1 cellular context compared by ENCODE assay signal in the genomic region with DNA sequence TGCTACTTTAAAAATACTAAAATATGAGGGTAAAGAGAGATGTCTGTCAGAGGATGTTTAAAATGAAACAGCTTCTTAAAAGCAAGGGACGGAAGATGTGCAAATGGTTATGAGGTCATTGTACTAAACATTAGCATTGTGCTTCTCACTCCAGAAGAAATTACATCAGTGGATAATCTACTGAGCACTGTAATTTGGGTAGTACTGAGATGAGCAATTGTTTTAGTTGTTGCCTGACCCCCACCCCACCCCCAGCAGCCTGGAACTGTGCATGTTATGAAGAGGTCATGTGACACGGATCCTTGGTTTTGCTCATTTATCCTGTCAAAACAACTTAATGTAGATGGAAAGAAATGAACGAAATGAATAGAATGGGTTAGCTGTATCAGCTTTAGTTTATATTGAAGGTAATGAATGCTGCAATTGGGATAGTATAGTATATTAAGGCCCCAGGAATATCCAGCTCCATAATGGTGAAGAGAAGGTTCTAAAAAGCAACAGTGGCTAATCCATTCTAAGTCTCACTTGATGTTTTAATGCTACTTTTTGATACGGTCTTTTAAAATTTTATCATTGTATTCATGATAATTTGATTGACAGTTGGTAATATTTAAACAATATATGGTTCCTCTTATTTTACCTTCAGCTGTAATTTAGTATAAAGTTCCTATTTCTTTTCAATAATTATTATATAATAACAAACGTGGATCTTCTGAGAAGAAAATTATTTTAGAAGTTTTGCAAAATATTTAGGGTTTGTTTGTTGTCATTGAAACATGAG.
TF ChIP-seq lines count a peak whose summit lies in the region.

No MANE protein-coding gene starts in this region.

TF ChIP-seq in GM12878, 131 proteins besides CTCF, POLR2A, EP300 and RAD21 (continued from another document and continues in another):
- TF ChIP-seq, protein P1, sequence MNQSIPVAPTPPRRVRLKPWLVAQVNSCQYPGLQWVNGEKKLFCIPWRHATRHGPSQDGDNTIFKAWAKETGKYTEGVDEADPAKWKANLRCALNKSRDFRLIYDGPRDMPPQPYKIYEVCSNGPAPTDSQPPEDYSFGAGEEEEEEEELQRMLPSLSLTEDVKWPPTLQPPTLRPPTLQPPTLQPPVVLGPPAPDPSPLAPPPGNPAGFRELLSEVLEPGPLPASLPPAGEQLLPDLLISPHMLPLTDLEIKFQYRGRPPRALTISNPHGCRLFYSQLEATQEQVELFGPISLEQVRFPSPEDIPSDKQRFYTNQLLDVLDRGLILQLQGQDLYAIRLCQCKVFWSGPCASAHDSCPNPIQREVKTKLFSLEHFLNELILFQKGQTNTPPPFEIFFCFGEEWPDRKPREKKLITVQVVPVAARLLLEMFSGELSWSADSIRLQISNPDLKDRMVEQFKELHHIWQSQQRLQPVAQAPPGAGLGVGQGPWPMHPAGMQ (IDR thresholded peaks at IDR 0.05; ENCODE audit: borderline replicate concordance) = no peak
- TF ChIP-seq IKZF2 (IDR thresholded peaks at IDR 0.05) = peak; percentile 57
- TF ChIP-seq EGR1 (IDR thresholded peaks at IDR 0.05; ENCODE audit: borderline replicate concordance in 1 of 2, low read depth in 2 of 2, low read length in 2 of 2) = no peak
- TF ChIP-seq, protein P2, sequence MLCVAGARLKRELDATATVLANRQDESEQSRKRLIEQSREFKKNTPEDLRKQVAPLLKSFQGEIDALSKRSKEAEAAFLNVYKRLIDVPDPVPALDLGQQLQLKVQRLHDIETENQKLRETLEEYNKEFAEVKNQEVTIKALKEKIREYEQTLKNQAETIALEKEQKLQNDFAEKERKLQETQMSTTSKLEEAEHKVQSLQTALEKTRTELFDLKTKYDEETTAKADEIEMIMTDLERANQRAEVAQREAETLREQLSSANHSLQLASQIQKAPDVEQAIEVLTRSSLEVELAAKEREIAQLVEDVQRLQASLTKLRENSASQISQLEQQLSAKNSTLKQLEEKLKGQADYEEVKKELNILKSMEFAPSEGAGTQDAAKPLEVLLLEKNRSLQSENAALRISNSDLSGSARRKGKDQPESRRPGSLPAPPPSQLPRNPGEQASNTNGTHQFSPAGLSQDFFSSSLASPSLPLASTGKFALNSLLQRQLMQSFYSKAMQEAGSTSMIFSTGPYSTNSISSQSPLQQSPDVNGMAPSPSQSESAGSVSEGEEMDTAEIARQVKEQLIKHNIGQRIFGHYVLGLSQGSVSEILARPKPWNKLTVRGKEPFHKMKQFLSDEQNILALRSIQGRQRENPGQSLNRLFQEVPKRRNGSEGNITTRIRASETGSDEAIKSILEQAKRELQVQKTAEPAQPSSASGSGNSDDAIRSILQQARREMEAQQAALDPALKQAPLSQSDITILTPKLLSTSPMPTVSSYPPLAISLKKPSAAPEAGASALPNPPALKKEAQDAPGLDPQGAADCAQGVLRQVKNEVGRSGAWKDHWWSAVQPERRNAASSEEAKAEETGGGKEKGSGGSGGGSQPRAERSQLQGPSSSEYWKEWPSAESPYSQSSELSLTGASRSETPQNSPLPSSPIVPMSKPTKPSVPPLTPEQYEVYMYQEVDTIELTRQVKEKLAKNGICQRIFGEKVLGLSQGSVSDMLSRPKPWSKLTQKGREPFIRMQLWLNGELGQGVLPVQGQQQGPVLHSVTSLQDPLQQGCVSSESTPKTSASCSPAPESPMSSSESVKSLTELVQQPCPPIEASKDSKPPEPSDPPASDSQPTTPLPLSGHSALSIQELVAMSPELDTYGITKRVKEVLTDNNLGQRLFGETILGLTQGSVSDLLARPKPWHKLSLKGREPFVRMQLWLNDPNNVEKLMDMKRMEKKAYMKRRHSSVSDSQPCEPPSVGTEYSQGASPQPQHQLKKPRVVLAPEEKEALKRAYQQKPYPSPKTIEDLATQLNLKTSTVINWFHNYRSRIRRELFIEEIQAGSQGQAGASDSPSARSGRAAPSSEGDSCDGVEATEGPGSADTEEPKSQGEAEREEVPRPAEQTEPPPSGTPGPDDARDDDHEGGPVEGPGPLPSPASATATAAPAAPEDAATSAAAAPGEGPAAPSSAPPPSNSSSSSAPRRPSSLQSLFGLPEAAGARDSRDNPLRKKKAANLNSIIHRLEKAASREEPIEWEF (IDR thresholded peaks at IDR 0.05; ENCODE audit: insufficient replicate concordance, low read depth, low read length) = no peak
- no peak for TF ChIP-seq POLR2AphosphoS5 (IDR thresholded peaks at IDR 0.05; ENCODE audit: low read length)
- TF ChIP-seq BACH1 (IDR thresholded peaks at IDR 0.05; ENCODE audit: borderline replicate concordance) = no peak
- TF ChIP-seq, protein P3, sequence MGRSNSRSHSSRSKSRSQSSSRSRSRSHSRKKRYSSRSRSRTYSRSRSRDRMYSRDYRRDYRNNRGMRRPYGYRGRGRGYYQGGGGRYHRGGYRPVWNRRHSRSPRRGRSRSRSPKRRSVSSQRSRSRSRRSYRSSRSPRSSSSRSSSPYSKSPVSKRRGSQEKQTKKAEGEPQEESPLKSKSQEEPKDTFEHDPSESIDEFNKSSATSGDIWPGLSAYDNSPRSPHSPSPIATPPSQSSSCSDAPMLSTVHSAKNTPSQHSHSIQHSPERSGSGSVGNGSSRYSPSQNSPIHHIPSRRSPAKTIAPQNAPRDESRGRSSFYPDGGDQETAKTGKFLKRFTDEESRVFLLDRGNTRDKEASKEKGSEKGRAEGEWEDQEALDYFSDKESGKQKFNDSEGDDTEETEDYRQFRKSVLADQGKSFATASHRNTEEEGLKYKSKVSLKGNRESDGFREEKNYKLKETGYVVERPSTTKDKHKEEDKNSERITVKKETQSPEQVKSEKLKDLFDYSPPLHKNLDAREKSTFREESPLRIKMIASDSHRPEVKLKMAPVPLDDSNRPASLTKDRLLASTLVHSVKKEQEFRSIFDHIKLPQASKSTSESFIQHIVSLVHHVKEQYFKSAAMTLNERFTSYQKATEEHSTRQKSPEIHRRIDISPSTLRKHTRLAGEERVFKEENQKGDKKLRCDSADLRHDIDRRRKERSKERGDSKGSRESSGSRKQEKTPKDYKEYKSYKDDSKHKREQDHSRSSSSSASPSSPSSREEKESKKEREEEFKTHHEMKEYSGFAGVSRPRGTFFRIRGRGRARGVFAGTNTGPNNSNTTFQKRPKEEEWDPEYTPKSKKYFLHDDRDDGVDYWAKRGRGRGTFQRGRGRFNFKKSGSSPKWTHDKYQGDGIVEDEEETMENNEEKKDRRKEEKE (IDR thresholded peaks at IDR 0.05) = no peak
- peak in 1 of 2 experiments; percentile 71; a peak in 1 of 4 replicates for TF ChIP-seq SRF (IDR thresholded peaks at IDR 0.05; ENCODE audit: low read depth in 2 of 2, low read length in 2 of 2)
- TF ChIP-seq MEF2A (IDR thresholded peaks at IDR 0.05; ENCODE audit: insufficient read depth, low read depth, low read length) = 0 out of 2 replicates have a peak, but pooled peaks have one; percentile 58
- TF ChIP-seq JUNB (IDR thresholded peaks at IDR 0.05) = peak; percentile 99
- TF ChIP-seq NRF1 (conservative IDR thresholded peaks at IDR 0.05; ENCODE audit: low read depth, low read length) = no peak
- peak; percentile 80 for TF ChIP-seq NR2F1 (conservative IDR thresholded peaks at IDR 0.05)
- TF ChIP-seq KDM1A (IDR thresholded peaks at IDR 0.05; ENCODE audit: borderline replicate concordance) = no peak
- no peak for TF ChIP-seq MYB (IDR thresholded peaks at IDR 0.05; ENCODE audit: borderline replicate concordance, low read depth, low read length)
- no peak for TF ChIP-seq ZNF217 (IDR thresholded peaks at IDR 0.05)
- no peak for TF ChIP-seq RFX5 (IDR thresholded peaks at IDR 0.05; ENCODE audit: low read depth, low read length)
- no peak for TF ChIP-seq SPI1 (IDR thresholded peaks at IDR 0.05; ENCODE audit: borderline replicate concordance, insufficient read depth, low read depth, low read length)
- TF ChIP-seq, protein P4, sequence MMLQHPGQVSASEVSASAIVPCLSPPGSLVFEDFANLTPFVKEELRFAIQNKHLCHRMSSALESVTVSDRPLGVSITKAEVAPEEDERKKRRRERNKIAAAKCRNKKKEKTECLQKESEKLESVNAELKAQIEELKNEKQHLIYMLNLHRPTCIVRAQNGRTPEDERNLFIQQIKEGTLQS (IDR thresholded peaks at IDR 0.05; ENCODE audit: borderline replicate concordance, extremely low read depth, low read depth, low read length) = 0 out of 2 replicates have a peak, but pooled peaks have one; percentile 18
- peak in 1 of 2 experiments; percentile 79; a peak in 2 of 4 replicates for TF ChIP-seq ETV6 (conservative IDR thresholded peaks at IDR 0.05 in 1 of 2, IDR thresholded peaks at IDR 0.05 in 1 of 2; ENCODE audit: borderline replicate concordance in 1 of 2, low read depth in 1 of 2)
- TF ChIP-seq PAX5 (IDR thresholded peaks at IDR 0.05; ENCODE audit: borderline replicate concordance, low read depth, low read length) = peak; percentile 32; the same call in 1 of the 2 replicates
- TF ChIP-seq RAD51 (IDR thresholded peaks at IDR 0.05) = peak; percentile 87
- TF ChIP-seq, protein P5, sequence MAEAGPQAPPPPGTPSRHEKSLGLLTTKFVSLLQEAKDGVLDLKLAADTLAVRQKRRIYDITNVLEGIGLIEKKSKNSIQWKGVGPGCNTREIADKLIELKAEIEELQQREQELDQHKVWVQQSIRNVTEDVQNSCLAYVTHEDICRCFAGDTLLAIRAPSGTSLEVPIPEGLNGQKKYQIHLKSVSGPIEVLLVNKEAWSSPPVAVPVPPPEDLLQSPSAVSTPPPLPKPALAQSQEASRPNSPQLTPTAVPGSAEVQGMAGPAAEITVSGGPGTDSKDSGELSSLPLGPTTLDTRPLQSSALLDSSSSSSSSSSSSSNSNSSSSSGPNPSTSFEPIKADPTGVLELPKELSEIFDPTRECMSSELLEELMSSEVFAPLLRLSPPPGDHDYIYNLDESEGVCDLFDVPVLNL (IDR thresholded peaks at IDR 0.05; ENCODE audit: low read depth, low read length) = no peak
- TF ChIP-seq, protein P6, sequence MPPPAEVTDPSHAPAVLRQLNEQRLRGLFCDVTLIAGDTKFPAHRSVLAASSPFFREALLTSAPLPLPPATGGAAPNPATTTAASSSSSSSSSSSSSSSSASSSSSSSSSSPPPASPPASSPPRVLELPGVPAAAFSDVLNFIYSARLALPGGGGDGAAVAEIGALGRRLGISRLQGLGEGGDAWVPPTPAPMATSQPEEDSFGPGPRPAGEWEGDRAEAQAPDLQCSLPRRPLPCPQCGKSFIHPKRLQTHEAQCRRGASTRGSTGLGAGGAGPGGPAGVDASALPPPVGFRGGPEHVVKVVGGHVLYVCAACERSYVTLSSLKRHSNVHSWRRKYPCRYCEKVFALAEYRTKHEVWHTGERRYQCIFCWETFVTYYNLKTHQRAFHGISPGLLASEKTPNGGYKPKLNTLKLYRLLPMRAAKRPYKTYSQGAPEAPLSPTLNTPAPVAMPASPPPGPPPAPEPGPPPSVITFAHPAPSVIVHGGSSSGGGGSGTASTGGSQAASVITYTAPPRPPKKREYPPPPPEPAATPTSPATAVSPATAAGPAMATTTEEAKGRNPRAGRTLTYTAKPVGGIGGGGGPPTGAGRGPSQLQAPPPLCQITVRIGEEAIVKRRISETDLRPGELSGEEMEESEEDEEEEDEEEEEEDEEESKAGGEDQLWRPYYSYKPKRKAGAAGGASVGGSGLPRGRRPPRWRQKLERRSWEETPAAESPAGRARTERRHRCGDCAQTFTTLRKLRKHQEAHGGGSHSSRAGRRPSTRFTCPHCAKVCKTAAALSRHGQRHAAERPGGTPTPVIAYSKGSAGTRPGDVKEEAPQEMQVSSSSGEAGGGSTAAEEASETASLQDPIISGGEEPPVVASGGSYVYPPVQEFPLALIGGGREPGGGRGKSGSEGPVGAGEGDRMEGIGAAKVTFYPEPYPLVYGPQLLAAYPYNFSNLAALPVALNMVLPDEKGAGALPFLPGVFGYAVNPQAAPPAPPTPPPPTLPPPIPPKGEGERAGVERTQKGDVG (CRISPR knock-in tag; IDR thresholded peaks at IDR 0.05) = no peak
- TF ChIP-seq MXI1 (IDR thresholded peaks at IDR 0.05; ENCODE audit: low read depth, low read length) = no peak
- TF ChIP-seq, protein P7, sequence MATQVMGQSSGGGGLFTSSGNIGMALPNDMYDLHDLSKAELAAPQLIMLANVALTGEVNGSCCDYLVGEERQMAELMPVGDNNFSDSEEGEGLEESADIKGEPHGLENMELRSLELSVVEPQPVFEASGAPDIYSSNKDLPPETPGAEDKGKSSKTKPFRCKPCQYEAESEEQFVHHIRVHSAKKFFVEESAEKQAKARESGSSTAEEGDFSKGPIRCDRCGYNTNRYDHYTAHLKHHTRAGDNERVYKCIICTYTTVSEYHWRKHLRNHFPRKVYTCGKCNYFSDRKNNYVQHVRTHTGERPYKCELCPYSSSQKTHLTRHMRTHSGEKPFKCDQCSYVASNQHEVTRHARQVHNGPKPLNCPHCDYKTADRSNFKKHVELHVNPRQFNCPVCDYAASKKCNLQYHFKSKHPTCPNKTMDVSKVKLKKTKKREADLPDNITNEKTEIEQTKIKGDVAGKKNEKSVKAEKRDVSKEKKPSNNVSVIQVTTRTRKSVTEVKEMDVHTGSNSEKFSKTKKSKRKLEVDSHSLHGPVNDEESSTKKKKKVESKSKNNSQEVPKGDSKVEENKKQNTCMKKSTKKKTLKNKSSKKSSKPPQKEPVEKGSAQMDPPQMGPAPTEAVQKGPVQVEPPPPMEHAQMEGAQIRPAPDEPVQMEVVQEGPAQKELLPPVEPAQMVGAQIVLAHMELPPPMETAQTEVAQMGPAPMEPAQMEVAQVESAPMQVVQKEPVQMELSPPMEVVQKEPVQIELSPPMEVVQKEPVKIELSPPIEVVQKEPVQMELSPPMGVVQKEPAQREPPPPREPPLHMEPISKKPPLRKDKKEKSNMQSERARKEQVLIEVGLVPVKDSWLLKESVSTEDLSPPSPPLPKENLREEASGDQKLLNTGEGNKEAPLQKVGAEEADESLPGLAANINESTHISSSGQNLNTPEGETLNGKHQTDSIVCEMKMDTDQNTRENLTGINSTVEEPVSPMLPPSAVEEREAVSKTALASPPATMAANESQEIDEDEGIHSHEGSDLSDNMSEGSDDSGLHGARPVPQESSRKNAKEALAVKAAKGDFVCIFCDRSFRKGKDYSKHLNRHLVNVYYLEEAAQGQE (IDR thresholded peaks at IDR 0.05; ENCODE audit: low read depth, low read length) = no peak
- TF ChIP-seq BRCA1 (IDR thresholded peaks at IDR 0.05; ENCODE audit: low read depth, low read length) = no peak
- TF ChIP-seq NBN (IDR thresholded peaks at IDR 0.05) = 0 out of 2 replicates have a peak, but pooled peaks have one; percentile 48
- no peak for TF ChIP-seq ZZZ3 (IDR thresholded peaks at IDR 0.05; ENCODE audit: control insufficient read depth, insufficient read length, low read depth)
- TF ChIP-seq, protein P8, sequence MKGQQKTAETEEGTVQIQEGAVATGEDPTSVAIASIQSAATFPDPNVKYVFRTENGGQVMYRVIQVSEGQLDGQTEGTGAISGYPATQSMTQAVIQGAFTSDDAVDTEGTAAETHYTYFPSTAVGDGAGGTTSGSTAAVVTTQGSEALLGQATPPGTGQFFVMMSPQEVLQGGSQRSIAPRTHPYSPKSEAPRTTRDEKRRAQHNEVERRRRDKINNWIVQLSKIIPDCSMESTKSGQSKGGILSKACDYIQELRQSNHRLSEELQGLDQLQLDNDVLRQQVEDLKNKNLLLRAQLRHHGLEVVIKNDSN (IDR thresholded peaks at IDR 0.05; ENCODE audit: borderline replicate concordance, extremely low read length, insufficient read depth, low read depth, low read length) = peak; percentile 13
- TF ChIP-seq ZNF24 (IDR thresholded peaks at IDR 0.05) = peak; percentile 27; the same call in 1 of the 2 replicates
- TF ChIP-seq ASH2L (IDR thresholded peaks at IDR 0.05; ENCODE audit: borderline replicate concordance, low read depth) = no peak
- no peak for TF ChIP-seq TARDBP (IDR thresholded peaks at IDR 0.05; ENCODE audit: borderline replicate concordance)
